ENCODE assay signal across 9 cellular contexts in the genomic region with DNA sequence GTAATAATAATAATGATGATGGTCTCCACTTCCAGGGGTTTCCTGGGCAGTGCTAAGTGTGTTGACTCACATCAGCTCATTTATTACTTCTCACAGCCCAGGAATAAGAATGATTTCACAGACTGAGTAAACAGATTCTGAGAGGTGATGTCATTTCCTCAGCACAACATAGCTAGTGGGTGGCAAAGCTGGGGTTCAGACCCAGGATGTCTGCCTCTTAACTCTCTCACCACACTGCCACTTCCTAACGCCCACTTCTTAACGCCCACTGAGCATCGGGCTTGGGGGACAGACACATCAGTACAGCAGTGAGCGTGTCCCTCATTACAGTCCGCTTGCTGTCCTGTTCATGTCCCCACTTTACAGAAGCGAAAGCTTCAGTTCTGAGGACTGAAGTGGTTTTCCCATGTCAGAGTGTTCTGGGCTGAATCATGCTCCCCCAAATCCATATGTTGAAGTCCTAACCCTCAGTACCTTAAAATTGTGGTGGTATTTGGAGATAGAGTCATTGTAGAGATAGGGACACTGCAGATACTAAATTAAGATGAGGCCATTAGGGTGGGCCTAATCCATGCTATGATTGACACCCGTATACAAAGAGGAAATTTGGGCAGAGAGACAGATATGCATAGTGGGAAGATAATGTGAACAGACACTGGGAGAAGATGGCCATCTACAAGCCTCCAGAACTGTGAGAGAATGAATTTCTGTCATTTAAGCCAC.
A peak's percentile ranks its signal among the peaks of the same experiment; 100 is the strongest.
DNase-seq lines count a peak whose midpoint lies in the region; ATAC-seq and TF ChIP-seq lines count a peak whose summit lies in the region.
"Had no signal": no experiment of that assay in that cellular context is flagged by ENCODE, and none has a peak within 500 bp of the region (broad histone marks: within the 10 kb centered on the region; RNA-seq: fewer than 3 reads in every experiment).

No MANE protein-coding gene starts in this region.

- H3K4me3 ChIP-seq in heart left ventricle (no peak overlapping the region), testis (no peak overlapping the region)

- DNase-seq in GM13977 (ENCODE audit: low spot score), result peak; percentile 71
- peak; percentile 34 for DNase-seq in LHCN-M2 (ENCODE audit: low read depth)
- peak; percentile 58 for DNase-seq in activated gamma-delta T cell treated with anti-CD3 and anti-CD28 coated beads, Interleukin-2, amount 50 U/mL, for 16 hours (ENCODE audit: low read depth)
- peak; percentile 27 for DNase-seq in occipital lobe (lab: John Stamatoyannopoulos, UW)
- DNase-seq in NCI-H2196 treated with DMSO at 0.1 percent for 48 hours (lab: John Stamatoyannopoulos, UW; ENCODE audit: unreplicated experiment), result no peak
- DNase-seq in heart left ventricle, result no peak
- DNase-seq in testis, result no peak
- DNase-seq in NCI-H2171 treated with DMSO at 0.1 percent for 48 hours (lab: John Stamatoyannopoulos, UW), result no peak

- H3K4me1 ChIP-seq in heart left ventricle (peaks cover 0 to 14% (median 0%) of the 10 kb centered on the region in 12 donors), testis (no peaks in the 10 kb centered on the region)

- H3K27ac ChIP-seq in heart left ventricle (no peak overlapping the region), testis (no peak overlapping the region)
- H3K27ac ChIP-seq: HL-60 had no signal

- in situ Hi-C loops in GM13977 (cut with MboI; ENCODE audit: low pct_unique_long_range_greater_than_20kb, low sequenced_read_pairs, unreplicated experiment), result no loop called here

- TF ChIP-seq POLR2A in heart left ventricle (IDR thresholded peaks at IDR 0.05), result no peak
- TF ChIP-seq POLR2A in testis (IDR thresholded peaks at IDR 0.05), result no peak

- no peaks in the 10 kb centered on the region for H3K36me3 ChIP-seq in heart left ventricle
- no peaks in the 10 kb centered on the region for H3K36me3 ChIP-seq in testis (ENCODE audit: low read depth, missing control alignments)

- H3K9me3 ChIP-seq in heart left ventricle (no peaks in the 10 kb centered on the region), testis (no peaks in the 10 kb centered on the region)

- no peak for ATAC-seq in heart left ventricle

- TF ChIP-seq CTCF in GM13977 (IDR thresholded peaks at IDR 0.05; ENCODE audit: extremely low read depth, insufficient read depth, missing control alignments), result no peak
- no peak for TF ChIP-seq CTCF in heart left ventricle (IDR thresholded peaks at IDR 0.05)
- TF ChIP-seq CTCF in testis (IDR thresholded peaks at IDR 0.05), result no peak

- intact Hi-C loops in heart left ventricle (cut with DNase I), result no loop called here
- intact Hi-C loops in testis (cut with DNase I; ENCODE audit: low total_unique reads), result no loop called here

- H3K27me3 ChIP-seq in heart left ventricle, result no peaks in the 10 kb centered on the region
- H3K27me3 ChIP-seq in testis, result no peaks in the 10 kb centered on the region

- 66 to 72% (median 71%) methylated on average over 7 of the region's 7 CpGs for WGBS in heart left ventricle, 4 donors
- WGBS in testis, 2 donors, result 83 to 91% methylated on average over 7 of the region's 7 CpGs

Comparison
In these comparisons a context has a peak if more than half of its experiments do, and no peak if none do; other contexts are left out.
1. DNase-seq: peak in GM13977 (single experiment), LHCN-M2 (single experiment), activated gamma-delta T cell treated with anti-CD3 and anti-CD28 coated beads, Interleukin-2, amount 50 U/mL, for 16 hours (single experiment) and occipital lobe (single experiment); none in NCI-H2196 treated with DMSO at 0.1 percent for 48 hours (single experiment), heart left ventricle (0 of 5), testis (single experiment) and NCI-H2171 treated with DMSO at 0.1 percent for 48 hours (single experiment).